In the genomic region with DNA sequence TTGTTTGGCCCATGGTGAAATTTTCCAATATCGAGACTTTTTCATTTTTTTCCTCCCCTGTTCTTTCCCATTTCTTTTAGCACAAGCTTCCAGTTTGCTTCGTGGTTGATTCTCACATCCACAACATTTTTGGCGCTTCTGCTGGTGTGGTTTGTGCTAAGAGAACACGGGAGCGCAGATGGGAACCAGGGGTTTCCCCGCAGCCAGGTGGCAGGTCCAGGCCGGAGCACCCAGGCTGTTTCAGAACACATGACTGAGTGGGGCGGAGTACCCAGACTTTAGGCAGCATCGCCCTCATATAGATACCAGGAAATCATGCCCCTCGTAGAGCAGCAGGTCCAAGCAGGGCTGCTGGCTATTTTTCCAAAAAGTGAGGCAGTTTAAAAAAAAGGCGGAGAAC, we compare ENCODE assay signal across 11 cellular contexts. TPM values are rescaled to one million over a fixed set of nuclear protein-coding genes. Genes with fewer than 3 reads are reported as not detected.
DNase-seq lines count a peak whose midpoint lies in the region; ATAC-seq and TF ChIP-seq lines count a peak whose summit lies in the region.
"Had no signal": no experiment of that assay in that cellular context is flagged by ENCODE, and none has a peak within 500 bp of the region (broad histone marks: within the 10 kb centered on the region; RNA-seq: fewer than 3 reads in every experiment).

No MANE protein-coding gene starts in this region.

- ATAC-seq in mucosa of descending colon (peak; percentile 28), GM21528 (IDR thresholded peaks at IDR 0.05; ENCODE audit: low FRiP score, unreplicated experiment) (no peak)
- ATAC-seq: natural killer cell treated with Interleukin-12 subunit alpha and Interleukin-12 subunit beta and Interleukin-15 and Interleukin-18, amount 100 ng/mL, for 72 hours had no signal

- H3K9me3 Mint-ChIP-seq in activated CD4-positive, alpha-beta T cell treated with anti-CD3 and anti-CD28 coated beads, Interleukin-2, amount 10 ng/mL, durations not matched to agents 7 days and 5 days, result no peaks in the 10 kb centered on the region
- H3K9me3 Mint-ChIP-seq in CD14-positive monocyte, result no peaks in the 10 kb centered on the region
- H3K9me3 Mint-ChIP-seq: natural killer cell treated with Interleukin-12 subunit alpha and Interleukin-12 subunit beta and Interleukin-15 and Interleukin-18, amount 100 ng/mL, for 72 hours had no signal

- DNase-seq in NCI-H226 (peak; percentile 47), coronary artery (ENCODE audit: low spot score) (peak; percentile 63), mucosa of descending colon (peak in 2 of 3 donors; percentile 39 to 70), cerebellum (ENCODE audit: low spot score) (no peak), CD14-positive monocyte (ENCODE audit: low spot score) (no peak)
- no peak for DNase-seq in activated CD4-positive, alpha-beta T cell treated with anti-CD3 and anti-CD28 coated beads, Interleukin-2, amount 10 ng/mL, durations not matched to agents 7 days and 5 days
- DNase-seq: effector memory CD4-positive, alpha-beta T cell; KBM-7 had no signal

- no peak overlapping the region for H3K27ac Mint-ChIP-seq in activated CD4-positive, alpha-beta T cell treated with anti-CD3 and anti-CD28 coated beads, Interleukin-2, amount 10 ng/mL, durations not matched to agents 7 days and 5 days
- H3K27ac Mint-ChIP-seq in CD14-positive monocyte, result no peak overlapping the region

- peaks cover 18% of the 10 kb centered on the region for H3K4me1 Mint-ChIP-seq in activated CD4-positive, alpha-beta T cell treated with anti-CD3 and anti-CD28 coated beads, Interleukin-2, amount 10 ng/mL, durations not matched to agents 7 days and 5 days
- peaks cover 18% of the 10 kb centered on the region for H3K4me1 Mint-ChIP-seq in CD14-positive monocyte

- CTCF ChIA-PET in activated CD4-positive, alpha-beta T cell treated with anti-CD3 and anti-CD28 coated beads, Interleukin-2, amount 10 ng/mL, durations not matched to agents 7 days and 5 days (lab: Charles Lee), result interaction anchor here (0.7 to 1.1 kb wide), 3 partner anchors 9 to 74 kb away, joined by 3 to 5 read pairs (median 3); no protein-coding TSS in a partner anchor

- WGBS in urinary bladder, result 35% methylated on average over 11 of the region's 11 CpGs

- H3K4me1 ChIP-seq in mucosa of descending colon (ENCODE audit: low read depth) (peaks cover 5% of the 10 kb centered on the region), urinary bladder (ENCODE audit: insufficient read depth) (no peaks in the 10 kb centered on the region)

- H3K36me3 Mint-ChIP-seq in activated CD4-positive, alpha-beta T cell treated with anti-CD3 and anti-CD28 coated beads, Interleukin-2, amount 10 ng/mL, durations not matched to agents 7 days and 5 days (ENCODE audit: low read depth), result peaks cover 26% of the 10 kb centered on the region
- peaks cover 35 to 46% of the 10 kb centered on the region in 2 donors for H3K36me3 Mint-ChIP-seq in CD14-positive monocyte

- no peaks in the 10 kb centered on the region for H3K36me3 ChIP-seq in mucosa of descending colon (ENCODE audit: low read depth)
- no peaks in the 10 kb centered on the region for H3K36me3 ChIP-seq in urinary bladder (ENCODE audit: insufficient read depth)

- H3K27ac ChIP-seq in coronary artery (peak overlapping the region; percentile 71 to 87), urinary bladder (ENCODE audit: low read depth) (peak overlapping the region; percentile 41)

- H3K9me3 ChIP-seq in mucosa of descending colon, result no peaks in the 10 kb centered on the region

- H3K27me3 Mint-ChIP-seq in activated CD4-positive, alpha-beta T cell treated with anti-CD3 and anti-CD28 coated beads, Interleukin-2, amount 10 ng/mL, durations not matched to agents 7 days and 5 days, result no peaks in the 10 kb centered on the region
- peaks cover 0 to 3% (median 0%) of the 10 kb centered on the region in 3 donors for H3K27me3 Mint-ChIP-seq in CD14-positive monocyte (ENCODE audit: low read depth in 3 of 3)
- H3K27me3 Mint-ChIP-seq: natural killer cell treated with Interleukin-12 subunit alpha and Interleukin-12 subunit beta and Interleukin-15 and Interleukin-18, amount 100 ng/mL, for 72 hours had no signal

- H3K4me3 Mint-ChIP-seq in activated CD4-positive, alpha-beta T cell treated with anti-CD3 and anti-CD28 coated beads, Interleukin-2, amount 10 ng/mL, durations not matched to agents 7 days and 5 days, result no peak overlapping the region
- H3K4me3 Mint-ChIP-seq in CD14-positive monocyte, result no peak overlapping the region
- H3K4me3 Mint-ChIP-seq: natural killer cell treated with Interleukin-12 subunit alpha and Interleukin-12 subunit beta and Interleukin-15 and Interleukin-18, amount 100 ng/mL, for 72 hours had no signal

- intact Hi-C loops in mucosa of descending colon (cut with DNase I, micrococcal nuclease), result loop anchor here in 1 of 2 donors (10.0 kb wide), 2 partner anchors 267 to 427 kb away; no protein-coding TSS in a partner anchor
- intact Hi-C loops in CD14-positive monocyte (cut with micrococcal nuclease), result loop anchor here (5.0 to 10.0 kb wide), 3 partner anchors 39 to 427 kb away; no protein-coding TSS in a partner anchor

- POLR2A ChIA-PET in activated CD4-positive, alpha-beta T cell treated with anti-CD3 and anti-CD28 coated beads, Interleukin-2, amount 10 ng/mL, durations not matched to agents 7 days and 5 days (lab: Charles Lee), result no interaction called here

- H3K4me3 ChIP-seq in coronary artery (peak overlapping the region; percentile 57), mucosa of descending colon (no peak overlapping the region), urinary bladder (ENCODE audit: low read depth, low read length) (no peak overlapping the region)

- TF ChIP-seq CTCF in coronary artery (IDR thresholded peaks at IDR 0.05) (no peak), mucosa of descending colon (IDR thresholded peaks at IDR 0.05) (no peak), CD14-positive monocyte (IDR thresholded peaks at IDR 0.05) (no peak)

RNA-seq across cellular contexts. Expression of gene SYTL3, which starts 58.0 kb away (rescaled TPM):
- total RNA-seq in mucosa of descending colon (1 to 10 TPM; 2.8 to 4.7 (median 4.4) TPM), urinary bladder (4.9 TPM), cerebellum (2.4 TPM)
- polyA plus RNA-seq in urinary bladder (6.3 TPM), CD14-positive monocyte (10 to 100 TPM; 14.6 to 14.8 TPM)
- 10 to 100 TPM; 25.8 to 26.9 TPM for total RNA-seq in activated CD4-positive, alpha-beta T cell treated with anti-CD3 and anti-CD28 coated beads, Interleukin-2, amount 10 ng/mL, durations not matched to agents 7 days and 5 days

Comparison
In these comparisons a context has a peak if more than half of its experiments do, and no peak if none do; other contexts are left out.
1. DNase-seq: peak in NCI-H226 (single experiment), coronary artery (single experiment) and mucosa of descending colon (2 of 3); none in activated CD4-positive, alpha-beta T cell treated with anti-CD3 and anti-CD28 coated beads, Interleukin-2, amount 10 ng/mL, durations not matched to agents 7 days and 5 days (single experiment), cerebellum (single experiment) and CD14-positive monocyte (single experiment).